In genomic region chr11:90423378-90423777, GRCh38 we compare ENCODE assay signal across 24 cellular contexts.
DNase-seq lines count a peak whose midpoint lies in the region; ATAC-seq and TF ChIP-seq lines count a peak whose summit lies in the region.
"Had no signal": no experiment of that assay in that cellular context is flagged by ENCODE, and none has a peak within 500 bp of the region (broad histone marks: within the 10 kb centered on the region; RNA-seq: fewer than 3 reads in every experiment).

No MANE protein-coding gene starts in this region.

- H3K36me3 Mint-ChIP-seq in Calu3 (ENCODE audit: insufficient read depth, unreplicated experiment) = peaks cover 4% of the 10 kb centered on the region
- no peaks in the 10 kb centered on the region for H3K36me3 Mint-ChIP-seq in activated naive CD4-positive, alpha-beta T cell treated with anti-CD3 and anti-CD28 coated beads for 36 hours (ENCODE audit: low read depth)
- H3K36me3 Mint-ChIP-seq: brain had no signal

- H3F3A ChIP-seq in PC-3 (ENCODE audit: low read length, unreplicated experiment) = no peaks in the 10 kb centered on the region

- BruUV-seq in Calu3 (replicated peaks; lab: Mats Ljungman, UMichigan) (no TSS peak), PC-3 (replicated peaks; lab: Mats Ljungman, UMichigan) (no TSS peak)

- H3K4me3 ChIP-seq in PC-3 (ENCODE audit: low read length) = no peak overlapping the region
- H3K4me3 ChIP-seq in prostate gland = no peak overlapping the region
- H3K4me3 ChIP-seq: BLaER1, heart right ventricle, lung, stomach, tibial nerve had no signal

- peaks cover 10% of the 10 kb centered on the region for H3K4me1 Mint-ChIP-seq in Calu3 (ENCODE audit: low read depth, unreplicated experiment)
- no peaks in the 10 kb centered on the region for H3K4me1 Mint-ChIP-seq in activated naive CD4-positive, alpha-beta T cell treated with anti-CD3 and anti-CD28 coated beads for 36 hours (ENCODE audit: low read depth)

- POLR2A ChIA-PET in PC-3 (lab: Charles Lee; ENCODE audit: unreplicated experiment) = no interaction called here

- H3K27me3 Mint-ChIP-seq in Calu3 (ENCODE audit: unreplicated experiment) = no peaks in the 10 kb centered on the region
- H3K27me3 Mint-ChIP-seq in activated naive CD4-positive, alpha-beta T cell treated with anti-CD3 and anti-CD28 coated beads for 36 hours (ENCODE audit: low read depth) = no peaks in the 10 kb centered on the region
- H3K27me3 Mint-ChIP-seq: activated T-cell treated with anti-CD3 and anti-CD28 coated beads, Interleukin-2, amount 50 U/mL, for 24 hours; brain had no signal

- 13% methylated on average over 1 of the region's 1 CpG for WGBS in prostate gland

- peak overlapping the region; percentile 51 for H3K4me3 Mint-ChIP-seq in Calu3 (ENCODE audit: low read depth, unreplicated experiment)
- no peak overlapping the region for H3K4me3 Mint-ChIP-seq in activated naive CD4-positive, alpha-beta T cell treated with anti-CD3 and anti-CD28 coated beads for 36 hours
- H3K4me3 Mint-ChIP-seq: activated T-cell treated with anti-CD3 and anti-CD28 coated beads, Interleukin-2, amount 50 U/mL, for 24 hours; brain; T-helper 2 cell treated with Interferon-gamma antibody and Interleukin-4, amounts not matched to agents 5 μg/mL and 100 μg/mL, for 36 hours had no signal

- no peak for ATAC-seq in PC-3
- no peak for ATAC-seq in GM21423 (IDR thresholded peaks at IDR 0.05; ENCODE audit: unreplicated experiment)
- ATAC-seq: heart right ventricle, Panc1 had no signal

- no peak for TF ChIP-seq POLR2A in prostate gland (IDR thresholded peaks at IDR 0.05)

- H3K27me3 ChIP-seq in PC-3 (ENCODE audit: low read length) (peaks cover 10% of the 10 kb centered on the region; the same call in 1 of the 2 replicates), prostate gland (replicated peaks; ENCODE audit: insufficient read depth) (no peaks in the 10 kb centered on the region)
- H3K27me3 ChIP-seq: BLaER1, heart right ventricle, stomach, tibial nerve had no signal

- H3K36me3 ChIP-seq in PC-3 (ENCODE audit: low read depth, low read length) = no peaks in the 10 kb centered on the region
- H3K36me3 ChIP-seq in prostate gland = no peaks in the 10 kb centered on the region
- H3K36me3 ChIP-seq: BLaER1, heart right ventricle, stomach, tibial nerve had no signal

- H3K9me2 ChIP-seq in PC-3 (replicated peaks; ENCODE audit: low read length) = no peaks in the 10 kb centered on the region

- TF ChIP-seq CTCF in Calu3 (IDR thresholded peaks at IDR 0.05; ENCODE audit: unreplicated experiment) = no peak
- no peak for TF ChIP-seq CTCF in PC-3 (conservative IDR thresholded peaks at IDR 0.05; ENCODE audit: low read depth, low read length)
- TF ChIP-seq CTCF in prostate gland (IDR thresholded peaks at IDR 0.05) = no peak

- H3K9ac ChIP-seq in PC-3 (ENCODE audit: low read length) = no peak overlapping the region
- H3K9ac ChIP-seq: BLaER1 had no signal

- H3K4me1 ChIP-seq in PC-3 (ENCODE audit: insufficient read depth, low read length) = no peaks in the 10 kb centered on the region
- no peaks in the 10 kb centered on the region for H3K4me1 ChIP-seq in prostate gland (replicated peaks)
- H3K4me1 ChIP-seq: BLaER1, heart right ventricle, stomach, tibial nerve had no signal

- no peaks in the 10 kb centered on the region for H3K79me2 ChIP-seq in PC-3 (ENCODE audit: low read length)

- H3K9me3 Mint-ChIP-seq in Calu3 (ENCODE audit: low read depth, unreplicated experiment) = no peaks in the 10 kb centered on the region
- H3K9me3 Mint-ChIP-seq in activated naive CD4-positive, alpha-beta T cell treated with anti-CD3 and anti-CD28 coated beads for 36 hours = no peaks in the 10 kb centered on the region
- H3K9me3 Mint-ChIP-seq: activated T-cell treated with anti-CD3 and anti-CD28 coated beads, Interleukin-2, amount 50 U/mL, for 24 hours; T-helper 2 cell treated with Interferon-gamma antibody and Interleukin-4, amounts not matched to agents 5 μg/mL and 100 μg/mL, for 36 hours had no signal

- 0 out of 2 replicates have a peak overlapping the region, but pooled peaks have one; percentile 19 for H2AFZ ChIP-seq in PC-3 (ENCODE audit: low read length)

- H3K27ac ChIP-seq in PC-3 (ENCODE audit: low read length) = no peak overlapping the region
- peak overlapping the region in 1 of 2 donors; percentile 38 for H3K27ac ChIP-seq in prostate gland
- H3K27ac ChIP-seq: BLaER1, heart right ventricle, stomach, tibial nerve had no signal

- DNase-seq in Calu3 (no peak), PC-3 (no peak), globus pallidus (ENCODE audit: low spot score) (peak; percentile 14), prostate gland (ENCODE audit: low spot score) (peak; percentile 7), DMS 273 (lab: John Stamatoyannopoulos, UW; ENCODE audit: unreplicated experiment) (no peak), cerebellar cortex (ENCODE audit: low spot score) (no peak)
- DNase-seq in activated naive CD4-positive, alpha-beta T cell treated with anti-CD3 and anti-CD28 coated beads for 36 hours = no peak
- DNase-seq: activated CD4-positive, alpha-beta T cell treated with anti-CD3 and anti-CD28 coated beads for 4 hours; activated gamma-delta T cell treated with Interleukin-2 at 50 U/mL for 16 hours; activated T-cell treated with anti-CD3 and anti-CD28 coated beads, Interleukin-2, amount 50 U/mL, for 24 hours; DND-41; erythroblast; heart right ventricle; NCI-H1436 treated with DMSO at 0.1 percent for 48 hours; NCI-H524; SHP77 treated with DMSO at 0.1 percent for 48 hours; stomach had no signal

- peak overlapping the region; percentile 68 for H3K27ac Mint-ChIP-seq in Calu3 (ENCODE audit: unreplicated experiment)
- no peak overlapping the region for H3K27ac Mint-ChIP-seq in activated naive CD4-positive, alpha-beta T cell treated with anti-CD3 and anti-CD28 coated beads for 36 hours
- H3K27ac Mint-ChIP-seq: activated T-cell treated with anti-CD3 and anti-CD28 coated beads, Interleukin-2, amount 50 U/mL, for 24 hours; T-helper 2 cell treated with Interferon-gamma antibody and Interleukin-4, amounts not matched to agents 5 μg/mL and 100 μg/mL, for 36 hours had no signal

- H4K20me1 ChIP-seq in PC-3 (ENCODE audit: low read length) = no peaks in the 10 kb centered on the region
- H4K20me1 ChIP-seq: BLaER1 had no signal

- H3K9me3 ChIP-seq in PC-3 (ENCODE audit: low read length) (no peaks in the 10 kb centered on the region), prostate gland (no peaks in the 10 kb centered on the region)
- H3K9me3 ChIP-seq: BLaER1, heart right ventricle, stomach, tibial nerve had no signal

- H3K4me2 ChIP-seq in PC-3 (ENCODE audit: low read length) = no peak overlapping the region
- H3K4me2 ChIP-seq: BLaER1 had no signal

- CTCF ChIA-PET in Calu3 (lab: Charles Lee) = no interaction called here
- CTCF ChIA-PET in PC-3 (lab: Charles Lee) = no interaction called here
- CTCF ChIA-PET in activated naive CD4-positive, alpha-beta T cell treated with anti-CD3 and anti-CD28 coated beads for 36 hours (lab: Charles Lee) = no interaction called here

- intact Hi-C loops in Calu3 (cut with micrococcal nuclease; ENCODE audit: unreplicated experiment) (no loop called here), PC-3 (cut with micrococcal nuclease) (no loop called here), prostate gland (cut with DNase I) (no loop called here)
- intact Hi-C loops in activated naive CD4-positive, alpha-beta T cell treated with anti-CD3 and anti-CD28 coated beads for 36 hours (cut with micrococcal nuclease) = no loop called here

Comparison
In these comparisons a context has a peak if more than half of its experiments do, and no peak if none do; other contexts are left out.
1. DNase-seq: peak in globus pallidus (single experiment) and prostate gland (single experiment); none in Calu3 (single experiment), PC-3 (single experiment), activated naive CD4-positive, alpha-beta T cell treated with anti-CD3 and anti-CD28 coated beads for 36 hours (single experiment), DMS 273 (single experiment) and cerebellar cortex (single experiment).